In genomic region chr22:40708177-40708576, GRCh38 we compare ENCODE assay signal across 26 cellular contexts. TPM values are rescaled to one million over a fixed set of nuclear protein-coding genes. Genes with fewer than 3 reads are reported as not detected.
"Had no signal": no experiment of that assay in that cellular context is flagged by ENCODE, and none has a peak within 500 bp of the region (broad histone marks: within the 10 kb centered on the region; RNA-seq: fewer than 3 reads in every experiment).

No MANE protein-coding gene starts in this region.

- H3K36me3 ChIP-seq: left ventricle myocardium inferior, ovary, right atrium auricular region, right lobe of liver, stomach, thyroid gland, transverse colon, upper lobe of right lung had no signal

- H3K9me3 Mint-ChIP-seq: natural killer cell treated with Interleukin-12 subunit alpha and Interleukin-12 subunit beta and Interleukin-15 and Interleukin-18, amount 100 ng/mL, for 72 hours had no signal

- H3K4me3 ChIP-seq: left ventricle myocardium inferior, lung, mucosa of descending colon, ovary, right atrium auricular region, right lobe of liver, smooth muscle cell, stomach, testis, thyroid gland, transverse colon, upper lobe of right lung had no signal

- H3K9me3 ChIP-seq: mucosa of descending colon, ovary, right atrium auricular region, right lobe of liver, testis, thyroid gland, transverse colon, upper lobe of right lung had no signal

- H3K27ac Mint-ChIP-seq: naive thymus-derived CD4-positive, alpha-beta T cell; natural killer cell treated with Interleukin-12 subunit alpha and Interleukin-12 subunit beta and Interleukin-15 and Interleukin-18, amount 100 ng/mL, for 72 hours; progenitor cell of endocrine pancreas; stimulated activated naive B cell treated with anti-CD40 and anti-IgM and Interleukin-4, amounts not matched to agents 10 μg/mL and 1 μg/mL and 100 μg/mL, for 72 hours had no signal

- H3K27ac ChIP-seq: left ventricle myocardium inferior, right atrium auricular region, right lobe of liver, thyroid gland had no signal

- ATAC-seq: mucosa of descending colon; naive thymus-derived CD4-positive, alpha-beta T cell; natural killer cell treated with Interleukin-12 subunit alpha and Interleukin-12 subunit beta and Interleukin-15 and Interleukin-18, amount 100 ng/mL, for 72 hours; right lobe of liver; stimulated activated naive B cell treated with anti-CD40 and anti-IgM and Interleukin-4, amounts not matched to agents 10 μg/mL and 1 μg/mL and 100 μg/mL, for 72 hours; stimulated activated naive CD8-positive, alpha-beta T cell treated with anti-CD3 and anti-CD28 coated beads, Interleukin-15, Interleukin-2, amounts not matched to agents 100 U/mL and 50 U/mL, for 24 hours; upper lobe of right lung had no signal

- H3K27me3 ChIP-seq: ovary, right atrium auricular region, right lobe of liver, stomach, testis, thyroid gland, transverse colon, upper lobe of right lung had no signal

- H3K4me3 Mint-ChIP-seq: natural killer cell treated with Interleukin-12 subunit alpha and Interleukin-12 subunit beta and Interleukin-15 and Interleukin-18, amount 100 ng/mL, for 72 hours; stimulated activated naive B cell treated with anti-CD40 and anti-IgM and Interleukin-4, amounts not matched to agents 10 μg/mL and 1 μg/mL and 100 μg/mL, for 72 hours had no signal

- DNase-seq: islet precursor cell; left ventricle myocardium inferior; mesendoderm; midbrain; mucosa of descending colon; naive thymus-derived CD4-positive, alpha-beta T cell; ovary; right lobe of liver; stimulated activated CD4-positive, alpha-beta T cell treated with anti-CD3 and anti-CD28 coated beads, Interleukin-1b, Interleukin-23, amount 100 ng/mL, for 48 hours; stimulated activated CD4-positive, alpha-beta T cell treated with anti-CD3 and anti-CD28 coated beads, Interleukin-2, amount 100 ng/mL, for 48 hours; stimulated activated CD4-positive, alpha-beta T cell treated with anti-CD3 and anti-CD28 coated beads, Interleukin-4, amount 100 ng/mL, for 4 hours; stimulated activated CD8-positive, alpha-beta memory T cell treated with anti-CD3 and anti-CD28 coated beads, Interleukin-4, amount 100 ng/mL, for 48 hours; stimulated activated naive B cell treated with anti-CD40 and anti-IgM and Interleukin-4, amounts not matched to agents 10 μg/mL and 1 μg/mL and 100 μg/mL, for 72 hours; stimulated activated naive CD8-positive, alpha-beta T cell treated with anti-CD3 and anti-CD28 coated beads, Interleukin-15, Interleukin-2, amounts not matched to agents 100 U/mL and 50 U/mL, for 24 hours; stomach; testis; thyroid gland; transverse colon; upper lobe of right lung had no signal

- H3K36me3 Mint-ChIP-seq: natural killer cell treated with Interleukin-12 subunit alpha and Interleukin-12 subunit beta and Interleukin-15 and Interleukin-18, amount 100 ng/mL, for 72 hours; stimulated activated naive B cell treated with anti-CD40 and anti-IgM and Interleukin-4, amounts not matched to agents 10 μg/mL and 1 μg/mL and 100 μg/mL, for 72 hours had no signal

- H3K4me1 ChIP-seq: right lobe of liver had no signal

RNA-seq across cellular contexts. Expression of gene MCHR1, which starts 28.9 kb away (rescaled TPM):
- total RNA-seq: naive thymus-derived CD4-positive, alpha-beta T cell; natural killer cell treated with Interleukin-12 subunit alpha and Interleukin-12 subunit beta and Interleukin-15 and Interleukin-18, amount 100 ng/mL, for 72 hours; omental fat pad; pulmonary artery endothelial cell; stomach; thyroid gland; upper lobe of right lung had no signal
